ENCODE assay signal across 8 cellular contexts in the genomic region with DNA sequence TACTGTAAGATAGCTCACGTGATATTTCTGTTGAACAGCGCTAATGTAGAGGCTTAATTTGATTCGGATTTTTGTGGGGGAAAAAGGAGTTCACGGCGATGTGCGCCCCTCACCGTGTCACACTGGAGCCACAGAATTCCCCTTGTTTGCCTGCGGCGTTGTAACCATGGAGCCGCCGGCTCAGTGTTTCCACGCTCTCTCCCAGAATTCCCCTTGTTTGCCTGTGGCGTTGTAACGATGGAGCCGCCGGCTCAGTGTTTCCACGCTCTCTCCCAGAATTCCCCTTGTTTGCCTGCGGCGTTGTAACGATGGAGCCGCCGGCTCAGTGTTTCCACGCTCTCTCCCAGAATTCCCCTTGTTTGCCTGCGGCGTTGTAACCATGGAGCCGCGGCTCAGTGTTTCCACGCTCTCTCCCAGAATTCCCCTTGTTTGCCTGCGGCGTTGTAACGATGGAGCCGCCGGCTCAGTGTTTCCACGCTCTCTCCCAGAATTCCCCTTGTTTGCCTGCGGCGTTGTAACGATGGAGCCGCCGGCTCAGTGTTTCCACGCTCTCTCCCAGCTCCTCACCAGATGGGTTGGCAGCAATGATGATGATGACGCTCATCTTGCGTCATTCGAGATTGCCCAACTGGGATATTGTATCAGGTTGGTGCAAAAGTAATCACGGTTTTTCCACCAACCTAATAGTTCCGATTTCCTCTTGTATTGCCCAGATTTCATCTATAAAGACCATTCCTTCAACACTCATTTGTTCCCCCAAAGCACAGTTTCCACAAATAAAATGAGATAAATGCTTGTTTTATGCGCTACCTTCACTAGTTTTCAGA.
DNase-seq lines count a peak whose midpoint lies in the region; ATAC-seq, FAIRE-seq and TF ChIP-seq lines count a peak whose summit lies in the region.
"Not testable (repeated sequence)": the region's sequence is repeated elsewhere in the genome, so short reads cannot be mapped to it uniquely, and the experiment has no call there.

No MANE protein-coding gene starts in this region.

- H3K4me3 ChIP-seq in BE2C (ENCODE audit: low read depth, low read length) = peak overlapping the region; percentile 27
- H3K4me3 ChIP-seq in astrocyte (ENCODE audit: insufficient read depth, low read depth, low read length) = peak overlapping the region; percentile 3
- peak overlapping the region in 2 of 3 experiments; percentile 5 to 46 for H3K4me3 ChIP-seq in endothelial cell of umbilical vein (replicated peaks in 1 of 3; ENCODE audit: insufficient read depth in 1 of 3, low read depth in 1 of 3, low read length in 3 of 3)
- peak overlapping the region in 1 of 2 experiments; percentile 28 for H3K4me3 ChIP-seq in mesenchymal stem cell (ENCODE audit: insufficient read depth in 1 of 2, low read depth in 1 of 2, low read length in 2 of 2)

- H3K14ac ChIP-seq in mesenchymal stem cell (ENCODE audit: low read length in 2 of 2) = not testable (repeated sequence)

- 95% methylated on average over 31 of the region's 46 CpGs for WGBS in mesenchymal stem cell

- H3K79me2 ChIP-seq in astrocyte (ENCODE audit: insufficient read depth, low read length); endothelial cell of umbilical vein (ENCODE audit: control insufficient read depth, insufficient read depth, low read length): not testable (repeated sequence)

- TF ChIP-seq CTCF in BE2C (IDR thresholded peaks at IDR 0.05; ENCODE audit: low read depth, low read length); astrocyte (IDR thresholded peaks at IDR 0.05; ENCODE audit: insufficient read depth, low read depth, low read length); endothelial cell of umbilical vein (IDR thresholded peaks at IDR 0.05; ENCODE audit: extremely low read depth in 1 of 2, insufficient read depth in 1 of 2, low read depth in 1 of 2, low read length in 2 of 2): not testable (repeated sequence)

- not testable (repeated sequence) for H3K23ac ChIP-seq in mesenchymal stem cell (ENCODE audit: low read length in 2 of 2)

- not testable (repeated sequence) for H4K20me1 ChIP-seq in astrocyte (ENCODE audit: insufficient read depth, low read length); endothelial cell of umbilical vein (replicated peaks; ENCODE audit: control insufficient read depth, extremely low read depth, insufficient read depth, low read length)

- H3K27me3 Mint-ChIP-seq in astrocyte (ENCODE audit: low read depth, unreplicated experiment) = not testable (repeated sequence)
- H3K27me3 Mint-ChIP-seq in stimulated activated memory B cell treated with anti-CD40 and anti-IgM and Interleukin-4, amounts not matched to agents 10 μg/mL and 1 μg/mL and 100 μg/mL, for 72 hours = peaks cover 16% of the 10 kb centered on the region

- H3K4me1 ChIP-seq in BE2C; astrocyte (ENCODE audit: insufficient read depth, low read length); endothelial cell of umbilical vein (ENCODE audit: control insufficient read depth, extremely low read depth, insufficient read depth, low read length); mesenchymal stem cell (ENCODE audit: control insufficient read depth, insufficient read depth, low read depth, low read length): not testable (repeated sequence)

- not testable (repeated sequence) for H3K4me1 Mint-ChIP-seq in astrocyte (ENCODE audit: low read depth, unreplicated experiment)
- H3K4me1 Mint-ChIP-seq in stimulated activated memory B cell treated with anti-CD40 and anti-IgM and Interleukin-4, amounts not matched to agents 10 μg/mL and 1 μg/mL and 100 μg/mL, for 72 hours = peaks cover 18% of the 10 kb centered on the region

- not testable (repeated sequence) for H4K91ac ChIP-seq in mesenchymal stem cell (ENCODE audit: low read length)

- not testable (repeated sequence) for H2AFZ ChIP-seq in astrocyte (ENCODE audit: low read depth, low read length); endothelial cell of umbilical vein (ENCODE audit: low read depth, low read length); mesenchymal stem cell (ENCODE audit: low read depth, low read length)

- not testable (repeated sequence) for FAIRE-seq in astrocyte (lab: Jason Lieb, UNC); endothelial cell of umbilical vein (lab: Jason Lieb, UNC)

- TF ChIP-seq POLR2A in endothelial cell of umbilical vein (IDR thresholded peaks at IDR 0.05; ENCODE audit: low read depth, low read length) = not testable (repeated sequence)

- H3K79me1 ChIP-seq in mesenchymal stem cell (replicated peaks; ENCODE audit: low read length, poor library complexity, severe bottlenecking) = not testable (repeated sequence)

- H2BK15ac ChIP-seq in mesenchymal stem cell (ENCODE audit: low read depth, poor library complexity, severe bottlenecking) = not testable (repeated sequence)

- not testable (repeated sequence) for H3K9me1 ChIP-seq in endothelial cell of umbilical vein (replicated peaks; ENCODE audit: control insufficient read depth, extremely low read depth, insufficient read depth, low read length)

- not testable (repeated sequence) for H2BK5ac ChIP-seq in mesenchymal stem cell (ENCODE audit: low read depth, low read length, poor library complexity, severe bottlenecking)

- H3K4ac ChIP-seq in mesenchymal stem cell (ENCODE audit: low read depth in 1 of 2, low read length in 2 of 2) = not testable (repeated sequence)

- H3K27me3 ChIP-seq in BE2C; astrocyte (ENCODE audit: insufficient read depth, low read length); endothelial cell of umbilical vein (ENCODE audit: control insufficient read depth in 2 of 2, insufficient read depth in 2 of 2, low read length in 2 of 2); mesenchymal stem cell (ENCODE audit: control insufficient read depth in 1 of 2, insufficient read depth in 1 of 2, low read length in 2 of 2): not testable (repeated sequence)

- H3K36me3 ChIP-seq in BE2C; astrocyte (ENCODE audit: insufficient read depth, low read length); endothelial cell of umbilical vein (ENCODE audit: control insufficient read depth in 2 of 2, extremely low read depth in 1 of 2, insufficient read depth in 2 of 2, low read length in 2 of 2); mesenchymal stem cell (ENCODE audit: control insufficient read depth in 1 of 2, insufficient read depth in 2 of 2, low read depth in 1 of 2, low read length in 2 of 2): not testable (repeated sequence)

- DNase-seq in BE2C; HEK293T (ENCODE audit: extremely low spot score); astrocyte (ENCODE audit: low read depth); left cardiac atrium; mesenchymal stem cell: not testable (repeated sequence)
- DNase-seq in SHP77 treated with DMSO at 0.1 percent for 48 hours (lab: John Stamatoyannopoulos, UW) (peak; percentile 16), endothelial cell of umbilical vein (ENCODE audit: low read depth, low spot score) (peak; percentile 66)

- peak; percentile 53 to 59 for ATAC-seq in left cardiac atrium
- not testable (repeated sequence) for ATAC-seq in stimulated activated memory B cell treated with anti-CD40 and anti-IgM and Interleukin-4, amounts not matched to agents 10 μg/mL and 1 μg/mL and 100 μg/mL, for 72 hours

- intact Hi-C loops in endothelial cell of umbilical vein (cut with micrococcal nuclease); left cardiac atrium (cut with DNase I): not testable (repeated sequence)

- dilution Hi-C loops in endothelial cell of umbilical vein (cut with MboI; ENCODE audit: extremely low pct_ligation_motif_present, low sequenced_read_pairs) = not testable (repeated sequence)

- H3K27ac Mint-ChIP-seq in astrocyte (ENCODE audit: unreplicated experiment); stimulated activated memory B cell treated with anti-CD40 and anti-IgM and Interleukin-4, amounts not matched to agents 10 μg/mL and 1 μg/mL and 100 μg/mL, for 72 hours: not testable (repeated sequence)

- peak overlapping the region; percentile 6 for H3K27ac ChIP-seq in astrocyte (ENCODE audit: low read depth, low read length)
- H3K27ac ChIP-seq in endothelial cell of umbilical vein (ENCODE audit: insufficient read depth, low read depth, low read length); mesenchymal stem cell (ENCODE audit: low read length, poor library complexity, severe bottlenecking): not testable (repeated sequence)

- H2BK120ac ChIP-seq in mesenchymal stem cell (ENCODE audit: low read depth, low read length) = not testable (repeated sequence)

- not testable (repeated sequence) for H2BK12ac ChIP-seq in mesenchymal stem cell (ENCODE audit: low read length in 2 of 2)

- H4K8ac ChIP-seq in mesenchymal stem cell (ENCODE audit: low read length) = not testable (repeated sequence)

- H2AK5ac ChIP-seq in mesenchymal stem cell (ENCODE audit: low read length, severe bottlenecking) = not testable (repeated sequence)

- POLR2A ChIA-PET in HEK293T (lab: Yijun Ruan, JAX); endothelial cell of umbilical vein (lab: Charles Lee): not testable (repeated sequence)

- not testable (repeated sequence) for H3K4me2 ChIP-seq in astrocyte (ENCODE audit: low read length); mesenchymal stem cell (ENCODE audit: low read length, poor library complexity, severe bottlenecking)
- H3K4me2 ChIP-seq in endothelial cell of umbilical vein (ENCODE audit: insufficient read depth, low read length) = peak overlapping the region; percentile 29

- not testable (repeated sequence) for BruUV-seq in endothelial cell of umbilical vein (replicated peaks; lab: Mats Ljungman, UMichigan)

- not testable (repeated sequence) for H3K4me3 Mint-ChIP-seq in astrocyte (ENCODE audit: unreplicated experiment)
- H3K4me3 Mint-ChIP-seq in stimulated activated memory B cell treated with anti-CD40 and anti-IgM and Interleukin-4, amounts not matched to agents 10 μg/mL and 1 μg/mL and 100 μg/mL, for 72 hours = peak overlapping the region; percentile 64

- H3K18ac ChIP-seq in mesenchymal stem cell (ENCODE audit: low read depth in 1 of 2, low read length in 2 of 2) = not testable (repeated sequence)

- not testable (repeated sequence) for H3K9ac ChIP-seq in astrocyte (ENCODE audit: low read length); endothelial cell of umbilical vein (replicated peaks; ENCODE audit: extremely low read depth, insufficient read depth, low read length)
- H3K9ac ChIP-seq in mesenchymal stem cell (ENCODE audit: low read length) = peak overlapping the region; percentile 73

- not testable (repeated sequence) for H3K36me3 Mint-ChIP-seq in astrocyte (ENCODE audit: low read depth, unreplicated experiment); stimulated activated memory B cell treated with anti-CD40 and anti-IgM and Interleukin-4, amounts not matched to agents 10 μg/mL and 1 μg/mL and 100 μg/mL, for 72 hours

- not testable (repeated sequence) for H3K9me3 ChIP-seq in BE2C; astrocyte (ENCODE audit: insufficient read depth, low read depth, low read length); endothelial cell of umbilical vein (replicated peaks; ENCODE audit: control insufficient read depth, insufficient read depth, low read length); mesenchymal stem cell (ENCODE audit: control insufficient read depth, low read length)

- CTCF ChIA-PET in HEK293T (lab: Yijun Ruan, JAX); endothelial cell of umbilical vein (lab: Charles Lee): not testable (repeated sequence)

- H3K9me3 Mint-ChIP-seq in astrocyte (ENCODE audit: unreplicated experiment); stimulated activated memory B cell treated with anti-CD40 and anti-IgM and Interleukin-4, amounts not matched to agents 10 μg/mL and 1 μg/mL and 100 μg/mL, for 72 hours: not testable (repeated sequence)
